ENCODE assay signal across 19 cellular contexts in the genomic region with DNA sequence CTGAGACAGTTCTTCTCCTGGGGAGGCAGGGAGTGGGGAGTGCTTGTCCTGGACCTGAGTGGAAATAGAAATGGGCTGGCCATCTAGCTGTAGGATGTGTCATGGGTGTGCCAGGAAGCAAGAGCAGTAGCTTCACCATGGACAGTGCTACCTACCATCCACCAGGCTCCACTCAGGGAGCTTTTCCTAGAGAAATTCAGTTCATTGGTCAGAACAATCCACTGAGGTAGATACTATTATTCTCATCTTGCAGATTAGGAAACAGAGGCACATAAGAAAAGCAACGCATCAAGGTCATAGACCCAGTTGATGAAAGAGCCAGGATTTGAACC.
DNase-seq lines count a peak whose midpoint lies in the region; ATAC-seq, FAIRE-seq and TF ChIP-seq lines count a peak whose summit lies in the region.
"Had no signal": no experiment of that assay in that cellular context is flagged by ENCODE, and none has a peak within 500 bp of the region (broad histone marks: within the 10 kb centered on the region; RNA-seq: fewer than 3 reads in every experiment).

No MANE protein-coding gene starts in this region.

- TF ChIP-seq EP300 in Ishikawa (IDR thresholded peaks at IDR 0.05; ENCODE audit: borderline replicate concordance): no peak

- peak in 1 of 3 donors; percentile 13 for ATAC-seq in natural killer cell
- no peak for ATAC-seq in natural killer cell treated with Interleukin-12 subunit alpha and Interleukin-12 subunit beta and Interleukin-15 and Interleukin-18, amount 100 ng/mL, for 72 hours
- ATAC-seq in activated naive CD8-positive, alpha-beta T cell treated with anti-CD3 and anti-CD28 coated beads, Interleukin-2, amount 10 ng/mL, durations not matched to agents 7 days and 5 days (ENCODE audit: low read depth): no peak
- no peak for ATAC-seq in GM19023 (IDR thresholded peaks at IDR 0.05; ENCODE audit: unreplicated experiment)
- ATAC-seq: HCT116, PC-3 had no signal

- no peaks in the 10 kb centered on the region for H3K36me3 Mint-ChIP-seq in natural killer cell
- no peaks in the 10 kb centered on the region for H3K36me3 Mint-ChIP-seq in natural killer cell treated with Interleukin-12 subunit alpha and Interleukin-12 subunit beta and Interleukin-15 and Interleukin-18, amount 100 ng/mL, for 72 hours
- no peaks in the 10 kb centered on the region for H3K36me3 Mint-ChIP-seq in activated naive CD8-positive, alpha-beta T cell treated with anti-CD3 and anti-CD28 coated beads, Interleukin-2, amount 10 ng/mL, durations not matched to agents 7 days and 5 days

- peak; percentile 91 for FAIRE-seq in urothelium cell line (lab: Jason Lieb, UNC)
- FAIRE-seq: GM18507 had no signal

- H3K4me1 Mint-ChIP-seq in natural killer cell: peaks cover 16 to 23% of the 10 kb centered on the region in 2 donors
- H3K4me1 Mint-ChIP-seq in natural killer cell treated with Interleukin-12 subunit alpha and Interleukin-12 subunit beta and Interleukin-15 and Interleukin-18, amount 100 ng/mL, for 72 hours (ENCODE audit: low read depth in 2 of 2): peaks cover 23 to 24% of the 10 kb centered on the region in 2 donors
- peaks cover 35% of the 10 kb centered on the region for H3K4me1 Mint-ChIP-seq in activated naive CD8-positive, alpha-beta T cell treated with anti-CD3 and anti-CD28 coated beads, Interleukin-2, amount 10 ng/mL, durations not matched to agents 7 days and 5 days

- POLR2A ChIA-PET in activated naive CD8-positive, alpha-beta T cell treated with anti-CD3 and anti-CD28 coated beads, Interleukin-2, amount 10 ng/mL, durations not matched to agents 7 days and 5 days (lab: Charles Lee): interaction anchor here (0.6 to 2.2 kb wide), 6 partner anchors 11 to 511 kb away, joined by 4 to 10 read pairs (median 4); a partner anchor contains a TSS

- no peaks in the 10 kb centered on the region for H3K9me3 Mint-ChIP-seq in natural killer cell
- no peaks in the 10 kb centered on the region for H3K9me3 Mint-ChIP-seq in natural killer cell treated with Interleukin-12 subunit alpha and Interleukin-12 subunit beta and Interleukin-15 and Interleukin-18, amount 100 ng/mL, for 72 hours
- H3K9me3 Mint-ChIP-seq in activated naive CD8-positive, alpha-beta T cell treated with anti-CD3 and anti-CD28 coated beads, Interleukin-2, amount 10 ng/mL, durations not matched to agents 7 days and 5 days: no peaks in the 10 kb centered on the region

- peak overlapping the region in 1 of 2 donors; percentile 83 for H3K27ac Mint-ChIP-seq in natural killer cell
- no peak overlapping the region for H3K27ac Mint-ChIP-seq in natural killer cell treated with Interleukin-12 subunit alpha and Interleukin-12 subunit beta and Interleukin-15 and Interleukin-18, amount 100 ng/mL, for 72 hours
- H3K27ac Mint-ChIP-seq in activated naive CD8-positive, alpha-beta T cell treated with anti-CD3 and anti-CD28 coated beads, Interleukin-2, amount 10 ng/mL, durations not matched to agents 7 days and 5 days: peak overlapping the region; percentile 93

- TF ChIP-seq RAD21 in Ishikawa (IDR thresholded peaks at IDR 0.05; ENCODE audit: low read depth): no peak

- DNase-seq in natural killer cell (no peak), urothelium cell line (ENCODE audit: low spot score) (no peak), NCI-H69 (lab: John Stamatoyannopoulos, UW) (no peak), COLO829 (ENCODE audit: low spot score) (no peak)
- DNase-seq in natural killer cell treated with Interleukin-12 subunit alpha and Interleukin-12 subunit beta and Interleukin-15 and Interleukin-18, amount 100 ng/mL, for 72 hours (ENCODE audit: low spot score): no peak
- no peak for DNase-seq in activated naive CD8-positive, alpha-beta T cell treated with anti-CD3 and anti-CD28 coated beads, Interleukin-2, amount 10 ng/mL, durations not matched to agents 7 days and 5 days
- DNase-seq: C1 segment of cervical spinal cord, Caco-2, MG63, NCI-H1092 treated with DMSO at 0.1 percent for 48 hours, NCI-H1694, NCI-H345, NCI-H526 treated with DMSO at 0.1 percent for 48 hours, PC-3, SHP77 had no signal

- no peak for TF ChIP-seq CTCF in natural killer cell (IDR thresholded peaks at IDR 0.05)

- no peaks in the 10 kb centered on the region for H3K27me3 Mint-ChIP-seq in natural killer cell (ENCODE audit: low read depth in 2 of 2)
- no peaks in the 10 kb centered on the region for H3K27me3 Mint-ChIP-seq in natural killer cell treated with Interleukin-12 subunit alpha and Interleukin-12 subunit beta and Interleukin-15 and Interleukin-18, amount 100 ng/mL, for 72 hours
- H3K27me3 Mint-ChIP-seq in activated naive CD8-positive, alpha-beta T cell treated with anti-CD3 and anti-CD28 coated beads, Interleukin-2, amount 10 ng/mL, durations not matched to agents 7 days and 5 days: peaks cover 6% of the 10 kb centered on the region

- H3K4me3 Mint-ChIP-seq in natural killer cell: peak overlapping the region; percentile 17
- no peak overlapping the region for H3K4me3 Mint-ChIP-seq in natural killer cell treated with Interleukin-12 subunit alpha and Interleukin-12 subunit beta and Interleukin-15 and Interleukin-18, amount 100 ng/mL, for 72 hours
- H3K4me3 Mint-ChIP-seq in activated naive CD8-positive, alpha-beta T cell treated with anti-CD3 and anti-CD28 coated beads, Interleukin-2, amount 10 ng/mL, durations not matched to agents 7 days and 5 days: peak overlapping the region; percentile 83

- intact Hi-C loops in natural killer cell (cut with micrococcal nuclease): loop anchor here (10.0 kb wide), 1 partner anchor 264 kb away; no protein-coding TSS in a partner anchor

TF ChIP-seq in Ishikawa, 13 proteins besides CTCF, POLR2A, EP300 and RAD21:
- TF ChIP-seq, protein P1, sequence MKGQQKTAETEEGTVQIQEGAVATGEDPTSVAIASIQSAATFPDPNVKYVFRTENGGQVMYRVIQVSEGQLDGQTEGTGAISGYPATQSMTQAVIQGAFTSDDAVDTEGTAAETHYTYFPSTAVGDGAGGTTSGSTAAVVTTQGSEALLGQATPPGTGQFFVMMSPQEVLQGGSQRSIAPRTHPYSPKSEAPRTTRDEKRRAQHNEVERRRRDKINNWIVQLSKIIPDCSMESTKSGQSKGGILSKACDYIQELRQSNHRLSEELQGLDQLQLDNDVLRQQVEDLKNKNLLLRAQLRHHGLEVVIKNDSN (IDR thresholded peaks at IDR 0.05): no peak
- TF ChIP-seq, protein P2, sequence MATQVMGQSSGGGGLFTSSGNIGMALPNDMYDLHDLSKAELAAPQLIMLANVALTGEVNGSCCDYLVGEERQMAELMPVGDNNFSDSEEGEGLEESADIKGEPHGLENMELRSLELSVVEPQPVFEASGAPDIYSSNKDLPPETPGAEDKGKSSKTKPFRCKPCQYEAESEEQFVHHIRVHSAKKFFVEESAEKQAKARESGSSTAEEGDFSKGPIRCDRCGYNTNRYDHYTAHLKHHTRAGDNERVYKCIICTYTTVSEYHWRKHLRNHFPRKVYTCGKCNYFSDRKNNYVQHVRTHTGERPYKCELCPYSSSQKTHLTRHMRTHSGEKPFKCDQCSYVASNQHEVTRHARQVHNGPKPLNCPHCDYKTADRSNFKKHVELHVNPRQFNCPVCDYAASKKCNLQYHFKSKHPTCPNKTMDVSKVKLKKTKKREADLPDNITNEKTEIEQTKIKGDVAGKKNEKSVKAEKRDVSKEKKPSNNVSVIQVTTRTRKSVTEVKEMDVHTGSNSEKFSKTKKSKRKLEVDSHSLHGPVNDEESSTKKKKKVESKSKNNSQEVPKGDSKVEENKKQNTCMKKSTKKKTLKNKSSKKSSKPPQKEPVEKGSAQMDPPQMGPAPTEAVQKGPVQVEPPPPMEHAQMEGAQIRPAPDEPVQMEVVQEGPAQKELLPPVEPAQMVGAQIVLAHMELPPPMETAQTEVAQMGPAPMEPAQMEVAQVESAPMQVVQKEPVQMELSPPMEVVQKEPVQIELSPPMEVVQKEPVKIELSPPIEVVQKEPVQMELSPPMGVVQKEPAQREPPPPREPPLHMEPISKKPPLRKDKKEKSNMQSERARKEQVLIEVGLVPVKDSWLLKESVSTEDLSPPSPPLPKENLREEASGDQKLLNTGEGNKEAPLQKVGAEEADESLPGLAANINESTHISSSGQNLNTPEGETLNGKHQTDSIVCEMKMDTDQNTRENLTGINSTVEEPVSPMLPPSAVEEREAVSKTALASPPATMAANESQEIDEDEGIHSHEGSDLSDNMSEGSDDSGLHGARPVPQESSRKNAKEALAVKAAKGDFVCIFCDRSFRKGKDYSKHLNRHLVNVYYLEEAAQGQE (IDR thresholded peaks at IDR 0.05; ENCODE audit: low read depth): peak; percentile 54; the same call in 1 of the 2 replicates
TF ChIP-seq in Ishikawa: peak in this region for 1.
